1 cellular context compared by ENCODE assay signal in genomic region chr7:129829677-129830631, GRCh38.
TF ChIP-seq lines count a peak whose summit lies in the region.

No MANE protein-coding gene starts in this region.

TF ChIP-seq in HepG2, 621 proteins besides CTCF, POLR2A, EP300 and RAD21 (continued from another document and continues in another):
- TF ChIP-seq HNF1B (CRISPR knock-in tag; IDR thresholded peaks at IDR 0.05) (peak; percentile 49; the same call in 1 of the 2 replicates), SNAI1 (CRISPR knock-in tag; IDR thresholded peaks at IDR 0.05; ENCODE audit: borderline replicate concordance) (no peak), ZNF431 (CRISPR knock-in tag; IDR thresholded peaks at IDR 0.05; ENCODE audit: borderline replicate concordance, low read depth) (no peak), ZNF879 (CRISPR knock-in tag; IDR thresholded peaks at IDR 0.05) (no peak), ATF2 (CRISPR knock-in tag; IDR thresholded peaks at IDR 0.05) (no peak), ZNF770 (CRISPR knock-in tag; IDR thresholded peaks at IDR 0.05) (no peak), ZSCAN29 (CRISPR knock-in tag; conservative IDR thresholded peaks at IDR 0.05) (0 out of 2 replicates have a peak, but pooled peaks have one; percentile 35), ZNF670 (CRISPR knock-in tag; IDR thresholded peaks at IDR 0.05; ENCODE audit: borderline replicate concordance) (no peak), ZFP41 (CRISPR knock-in tag; IDR thresholded peaks at IDR 0.05; ENCODE audit: borderline replicate concordance) (no peak), HMG20A (CRISPR knock-in tag; IDR thresholded peaks at IDR 0.05; ENCODE audit: borderline replicate concordance) (no peak), ATM (IDR thresholded peaks at IDR 0.05; ENCODE audit: borderline replicate concordance) (no peak), RFXAP (CRISPR knock-in tag; IDR thresholded peaks at IDR 0.05; ENCODE audit: borderline replicate concordance) (0 out of 2 replicates have a peak, but pooled peaks have one; percentile 21), ZNF33B (CRISPR knock-in tag; IDR thresholded peaks at IDR 0.05) (no peak), EED (CRISPR knock-in tag; IDR thresholded peaks at IDR 0.05) (no peak), ZNF296 (CRISPR knock-in tag; conservative IDR thresholded peaks at IDR 0.05) (no peak), ZNF704 (CRISPR knock-in tag; IDR thresholded peaks at IDR 0.05; ENCODE audit: borderline replicate concordance) (no peak), LRRFIP1 (CRISPR knock-in tag; conservative IDR thresholded peaks at IDR 0.05) (no peak), ZNF280D (CRISPR knock-in tag; IDR thresholded peaks at IDR 0.05) (no peak), NFYB (CRISPR knock-in tag; IDR thresholded peaks at IDR 0.05) (0 out of 2 replicates have a peak, but pooled peaks have one; percentile 2), ZBTB33 (CRISPR knock-in tag; IDR thresholded peaks at IDR 0.05) (peak; percentile 52; the same call in 1 of the 2 replicates), ZNF274 (CRISPR knock-in tag; IDR thresholded peaks at IDR 0.05) (0 out of 2 replicates have a peak, but pooled peaks have one; percentile 39), ZNF225 (CRISPR knock-in tag; IDR thresholded peaks at IDR 0.05) (no peak), ZFP82 (CRISPR knock-in tag; IDR thresholded peaks at IDR 0.05; ENCODE audit: borderline replicate concordance) (no peak), SMC3 (IDR thresholded peaks at IDR 0.05; ENCODE audit: low read length) (peak; percentile 70), ZFP36L1 (CRISPR knock-in tag; IDR thresholded peaks at IDR 0.05) (no peak), ZBTB49 (CRISPR knock-in tag; IDR thresholded peaks at IDR 0.05; ENCODE audit: borderline replicate concordance) (no peak), ZMYM4 (CRISPR knock-in tag; IDR thresholded peaks at IDR 0.05) (peak; percentile 61; the same call in 1 of the 2 replicates), ZNF841 (CRISPR knock-in tag; IDR thresholded peaks at IDR 0.05; ENCODE audit: borderline replicate concordance) (no peak), TBP (CRISPR knock-in tag; IDR thresholded peaks at IDR 0.05) (no peak)
